In genomic region chr2:105749583-105750399, GRCh38 we compare ENCODE assay signal across 9 cellular contexts. TPM values are rescaled to one million over a fixed set of nuclear protein-coding genes. Genes with fewer than 3 reads are reported as not detected.
DNase-seq lines count a peak whose midpoint lies in the region; ATAC-seq and TF ChIP-seq lines count a peak whose summit lies in the region.
"Had no signal": no experiment of that assay in that cellular context is flagged by ENCODE, and none has a peak within 500 bp of the region (broad histone marks: within the 10 kb centered on the region; RNA-seq: fewer than 3 reads in every experiment).

No MANE protein-coding gene starts in this region.

- H2BK120ac ChIP-seq in IMR-90 (ENCODE audit: low read depth, low read length), result no peak overlapping the region

- H3K23ac ChIP-seq in IMR-90 (ENCODE audit: low read depth, low read length), result no peak overlapping the region

- H4K20me1 ChIP-seq in IMR-90 (ENCODE audit: insufficient read depth, low read length), result peaks cover 84% of the 10 kb centered on the region

- H2BK20ac ChIP-seq in IMR-90 (ENCODE audit: low read depth, low read length), result no peak overlapping the region

- peak overlapping the region; percentile 54 for H3K4me3 Mint-ChIP-seq in activated CD8-positive, alpha-beta memory T cell treated with anti-CD3 and anti-CD28 coated beads, Interleukin-2, amount 10 ng/mL, durations not matched to agents 7 days and 5 days
- no peak overlapping the region for H3K4me3 Mint-ChIP-seq in endodermal cell

- POLR2A ChIA-PET in IMR-90 (lab: Charles Lee; ENCODE audit: unreplicated experiment), result no interaction called here

- H4K91ac ChIP-seq in IMR-90 (ENCODE audit: insufficient read depth, low read depth, low read length), result no peak overlapping the region

- peaks cover 78% of the 10 kb centered on the region for H3K4me1 Mint-ChIP-seq in activated CD8-positive, alpha-beta memory T cell treated with anti-CD3 and anti-CD28 coated beads, Interleukin-2, amount 10 ng/mL, durations not matched to agents 7 days and 5 days
- H3K4me1 Mint-ChIP-seq in endodermal cell, result peaks cover 38% of the 10 kb centered on the region

- H4K8ac ChIP-seq in IMR-90 (ENCODE audit: low read depth in 2 of 2, low read length in 2 of 2), result no peak overlapping the region

- TF ChIP-seq POLR2A in IMR-90 (IDR thresholded peaks at IDR 0.05; ENCODE audit: low read depth, low read length) (no peak), spleen (IDR thresholded peaks at IDR 0.05) (no peak)

- peaks cover 54% of the 10 kb centered on the region for H3K36me3 Mint-ChIP-seq in activated CD8-positive, alpha-beta memory T cell treated with anti-CD3 and anti-CD28 coated beads, Interleukin-2, amount 10 ng/mL, durations not matched to agents 7 days and 5 days
- H3K36me3 Mint-ChIP-seq in endodermal cell (ENCODE audit: low read depth), result peaks cover 22% of the 10 kb centered on the region

- H3K4me3 ChIP-seq in IMR-90 (ENCODE audit: insufficient read depth, low read depth, low read length) (no peak overlapping the region), endodermal cell (ENCODE audit: low read length) (no peak overlapping the region), spleen (peak overlapping the region in 3 of 8 donors; percentile 10 to 77 (median 20))

- H3K4me2 ChIP-seq in IMR-90 (ENCODE audit: low read depth, low read length), result no peak overlapping the region

- 0 out of 2 replicates have a peak, but pooled peaks cover 1% of the 10 kb centered on the region for H3K36me3 ChIP-seq in IMR-90 (ENCODE audit: control insufficient read depth, insufficient read depth, low read length)
- peaks cover 24% of the 10 kb centered on the region for H3K36me3 ChIP-seq in endodermal cell (ENCODE audit: control insufficient read depth, insufficient read depth, low read length)
- H3K36me3 ChIP-seq in spleen, result peaks cover 0 to 24% (median 0%) of the 10 kb centered on the region in 6 donors

- no peaks in the 10 kb centered on the region for H3K27me3 ChIP-seq in IMR-90 (ENCODE audit: control insufficient read depth, insufficient read depth, low read length)
- H3K27me3 ChIP-seq in endodermal cell (ENCODE audit: control insufficient read depth, insufficient read depth, low read length, poor library complexity, severe bottlenecking), result no peaks in the 10 kb centered on the region
- no peaks in the 10 kb centered on the region for H3K27me3 ChIP-seq in spleen (replicated peaks in 1 of 7)

- H2AK5ac ChIP-seq in IMR-90 (ENCODE audit: low read depth, low read length), result no peak overlapping the region

- H3K9me1 ChIP-seq in IMR-90 (ENCODE audit: insufficient read depth, low read length), result peaks cover 30% of the 10 kb centered on the region

- DNase-seq in IMR-90 (peak; percentile 50), endodermal cell (peak; percentile 26), spleen (no peak), HPDE6-E6E7 (ENCODE audit: extremely low spot score) (no peak), NCI-H226 (no peak), SHP77 treated with DMSO at 0.1 percent for 48 hours (lab: John Stamatoyannopoulos, UW) (no peak), Right ventricle myocardium superior (no peak)
- DNase-seq in activated CD8-positive, alpha-beta memory T cell treated with anti-CD3 and anti-CD28 coated beads, Interleukin-2, amount 10 ng/mL, durations not matched to agents 7 days and 5 days, result peak; percentile 64
- DNase-seq: NCI-H345 had no signal

- H3K14ac ChIP-seq in IMR-90 (replicated peaks; ENCODE audit: low read depth, low read length), result no peak overlapping the region

- H2AK9ac ChIP-seq in IMR-90 (replicated peaks; ENCODE audit: low read depth, low read length, poor library complexity), result no peak overlapping the region

- TF ChIP-seq CTCF in IMR-90 (conservative IDR thresholded peaks at IDR 0.05; ENCODE audit: low read depth, low read length) (no peak), endodermal cell (conservative IDR thresholded peaks at IDR 0.05) (no peak), spleen (IDR thresholded peaks at IDR 0.05 in 8 of 11, conservative IDR thresholded peaks at IDR 0.05 in 3 of 11) (no peak)

- CTCF ChIA-PET in IMR-90 (lab: Yijun Ruan, JAX), result no interaction called here
- CTCF ChIA-PET in activated CD8-positive, alpha-beta memory T cell treated with anti-CD3 and anti-CD28 coated beads, Interleukin-2, amount 10 ng/mL, durations not matched to agents 7 days and 5 days (lab: Charles Lee), result interaction anchor here (0.8 to 2.1 kb wide), 8 partner anchors 8 to 348 kb away, joined by 4 to 6 read pairs (median 4); no protein-coding TSS in a partner anchor

- H3K9me3 ChIP-seq in IMR-90 (ENCODE audit: control insufficient read depth, insufficient read depth, low read length) (no peaks in the 10 kb centered on the region), endodermal cell (ENCODE audit: control insufficient read depth, low read length) (no peaks in the 10 kb centered on the region), spleen (no peaks in the 10 kb centered on the region)

- H4K5ac ChIP-seq in IMR-90 (ENCODE audit: low read depth, low read length), result no peak overlapping the region

- H3K56ac ChIP-seq in IMR-90 (ENCODE audit: extremely low read depth, insufficient read depth, low read length), result no peak overlapping the region

- H3K4ac ChIP-seq in IMR-90 (ENCODE audit: low read depth, low read length), result no peak overlapping the region

- no peak overlapping the region for H2AFZ ChIP-seq in IMR-90 (replicated peaks; ENCODE audit: low read length, poor library complexity)

- no peaks in the 10 kb centered on the region for H3K9me3 Mint-ChIP-seq in activated CD8-positive, alpha-beta memory T cell treated with anti-CD3 and anti-CD28 coated beads, Interleukin-2, amount 10 ng/mL, durations not matched to agents 7 days and 5 days (ENCODE audit: low read depth)
- H3K9me3 Mint-ChIP-seq in endodermal cell, result no peaks in the 10 kb centered on the region

- intact Hi-C loops in IMR-90 (cut with micrococcal nuclease), result loop anchor here (5.0 to 10.0 kb wide), 5 partner anchors 118 to 405 kb away; no protein-coding TSS in a partner anchor
- intact Hi-C loops in spleen (cut with DNase I; ENCODE audit: low total_unique reads), result no loop called here
- intact Hi-C loops in Right ventricle myocardium superior (cut with DNase I), result no loop called here

- no peak overlapping the region for H2BK5ac ChIP-seq in IMR-90 (ENCODE audit: low read depth, low read length, poor library complexity, severe bottlenecking)

- peak overlapping the region; percentile 97 for H3K27ac Mint-ChIP-seq in activated CD8-positive, alpha-beta memory T cell treated with anti-CD3 and anti-CD28 coated beads, Interleukin-2, amount 10 ng/mL, durations not matched to agents 7 days and 5 days
- H3K27ac Mint-ChIP-seq in endodermal cell, result no peak overlapping the region

- H3K79me1 ChIP-seq in IMR-90 (ENCODE audit: low read depth in 1 of 2, low read length in 2 of 2), result peaks cover 62 to 88% of the 10 kb centered on the region in 2 experiments

- peaks cover 3% of the 10 kb centered on the region for H3K4me1 ChIP-seq in IMR-90 (ENCODE audit: control insufficient read depth, insufficient read depth, low read length)
- H3K4me1 ChIP-seq in endodermal cell (ENCODE audit: control insufficient read depth, insufficient read depth, low read length), result peaks cover 10% of the 10 kb centered on the region
- H3K4me1 ChIP-seq in spleen, result peaks cover 49 to 93% (median 89%) of the 10 kb centered on the region in 6 donors

- H3K27me3 Mint-ChIP-seq in activated CD8-positive, alpha-beta memory T cell treated with anti-CD3 and anti-CD28 coated beads, Interleukin-2, amount 10 ng/mL, durations not matched to agents 7 days and 5 days, result no peaks in the 10 kb centered on the region
- no peaks in the 10 kb centered on the region for H3K27me3 Mint-ChIP-seq in endodermal cell (ENCODE audit: insufficient read depth)

- no peak for TF ChIP-seq RAD21 in IMR-90 (IDR thresholded peaks at IDR 0.05; ENCODE audit: low read length)

- WGBS in IMR-90 (ENCODE audit: extremely low coverage in 2 of 2, insufficient read length in 1 of 2), 2 experiments, result 90% methylated on average over 4 of the region's 18 CpGs; no CpG with 5 or more reads in 1 of the 2 experiments
- WGBS in endodermal cell (ENCODE audit: insufficient coverage in 1 of 2, insufficient read length in 1 of 2), 2 experiments, result 97 to 98% methylated on average over 15 to 18 of the region's 18 CpGs
- 58 to 80% (median 69%) methylated on average over 15 to 18 of the region's 18 CpGs for WGBS in spleen, 5 donors

- in situ Hi-C loops in IMR-90 (cut with MboI; ENCODE audit: low sequenced_read_pairs), result no loop called here

- no peak for ATAC-seq in IMR-90 (ENCODE audit: low read depth)
- ATAC-seq in activated CD8-positive, alpha-beta memory T cell treated with anti-CD3 and anti-CD28 coated beads, Interleukin-2, amount 10 ng/mL, durations not matched to agents 7 days and 5 days, result no peak
- ATAC-seq in Right ventricle myocardium superior (ENCODE audit: poor library complexity), result no peak

- dilution Hi-C loops in IMR-90 (cut with HindIII; ENCODE audit: low sequenced_read_pairs, unreplicated experiment), result no loop called here

- H3K18ac ChIP-seq in IMR-90 (ENCODE audit: low read depth, low read length), result no peak overlapping the region

- no peak overlapping the region for H3K27ac ChIP-seq in IMR-90 (ENCODE audit: insufficient read depth, low read length)
- no peak overlapping the region for H3K27ac ChIP-seq in endodermal cell (ENCODE audit: low read depth, low read length)
- peak overlapping the region in 7 of 8 donors; percentile 89 to 97 (median 95) for H3K27ac ChIP-seq in spleen

- H3K9ac ChIP-seq in IMR-90 (ENCODE audit: low read depth, low read length) (no peak overlapping the region), endodermal cell (ENCODE audit: extremely low read depth, low read length, poor library complexity, severe bottlenecking) (no peak overlapping the region)

- H2BK15ac ChIP-seq in IMR-90 (ENCODE audit: low read depth, low read length), result no peak overlapping the region

- no TSS peak for BruUV-seq in IMR-90 (replicated peaks; lab: Mats Ljungman, UMichigan)

RNA-seq across cellular contexts. Expression of gene NCK2, which starts 5.1 kb away (rescaled TPM):
- total RNA-seq in IMR-90 (2012; rRNA removed) (15.8 and 25.8 TPM in 2 replicates), endodermal cell (10 to 100 TPM; 58.9 to 63.8 TPM), spleen (100 to 1,000 TPM in 2 of 7 donors, 10 to 100 TPM in 5; 50.3 to 106 (median 82.9) TPM), Right ventricle myocardium superior (32.3 TPM)
- polyA plus RNA-seq in IMR-90 (2012; rRNA removed) (22.2 and 29.5 TPM in 2 replicates), spleen (10 to 100 TPM; 21.5 to 32.1 (median 30.0) TPM)
- 21.0 and 45.4 TPM in 2 replicates for polyA plus RNA-seq in IMR-90 (2012; cell fraction: cytosol; rRNA removed)
- 13.7 and 14.9 TPM in 2 replicates for polyA plus RNA-seq in IMR-90 (2012; cell fraction: nucleus; rRNA removed; ENCODE audit: low replicate concordance)
- total RNA-seq in activated CD8-positive, alpha-beta memory T cell treated with anti-CD3 and anti-CD28 coated beads, Interleukin-2, amount 10 ng/mL, durations not matched to agents 7 days and 5 days, result 10 to 100 TPM; 51.6 to 54.1 TPM
- 58.3 TPM for polyA plus RNA-seq in endodermal cell (2013, experiment 1 of 2)
- polyA plus RNA-seq in endodermal cell (2013, experiment 2 of 2), result 54.9 TPM

Comparison
In these comparisons a context has a peak if more than half of its experiments do, and no peak if none do; other contexts are left out.
1. DNase-seq: peak in IMR-90 (single experiment), activated CD8-positive, alpha-beta memory T cell treated with anti-CD3 and anti-CD28 coated beads, Interleukin-2, amount 10 ng/mL, durations not matched to agents 7 days and 5 days (single experiment) and endodermal cell (single experiment); none in spleen (single experiment), HPDE6-E6E7 (single experiment), NCI-H226 (single experiment), SHP77 treated with DMSO at 0.1 percent for 48 hours (single experiment) and Right ventricle myocardium superior (single experiment).
2. H3K27ac ChIP-seq: peak in spleen (7 of 8); none in IMR-90 (single experiment) and endodermal cell (single experiment).